26 cellular contexts compared by ENCODE assay signal in the genomic region with DNA sequence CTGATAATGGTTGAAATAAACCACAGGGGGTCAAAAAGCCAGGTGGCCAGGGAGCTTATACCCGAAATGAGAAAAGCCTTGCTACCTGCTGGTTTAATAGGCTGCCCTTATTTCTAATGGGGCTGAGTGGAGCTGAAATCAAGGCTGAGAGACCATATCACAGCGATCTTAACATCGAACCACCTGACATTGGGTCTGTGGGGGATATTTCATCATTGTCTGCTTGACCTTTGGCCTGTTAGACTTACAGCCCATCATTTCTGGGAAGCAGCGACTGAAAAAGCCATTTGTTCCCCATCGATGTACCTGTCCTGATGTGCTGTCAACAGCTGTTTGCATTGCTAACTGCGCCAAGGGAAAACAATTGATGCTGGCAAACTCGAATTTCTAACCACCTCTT.
DNase-seq lines count a peak whose midpoint lies in the region; ATAC-seq, FAIRE-seq and TF ChIP-seq lines count a peak whose summit lies in the region.
"Had no signal": no experiment of that assay in that cellular context is flagged by ENCODE, and none has a peak within 500 bp of the region (broad histone marks: within the 10 kb centered on the region; RNA-seq: fewer than 3 reads in every experiment).

No MANE protein-coding gene starts in this region.

- no peaks in the 10 kb centered on the region for H3K79me1 ChIP-seq in H1 (ENCODE audit: low read depth, low read length)

- H3K23ac ChIP-seq in H1 (ENCODE audit: insufficient read length): no peak overlapping the region

- H2AK5ac ChIP-seq in H1 (ENCODE audit: low read depth, low read length): no peak overlapping the region

- TF ChIP-seq EP300 in H1 (IDR thresholded peaks at IDR 0.05; ENCODE audit: borderline replicate concordance in 1 of 2, low read depth in 2 of 2, low read length in 2 of 2): no peak

- peak; percentile 36 for FAIRE-seq in H1 (lab: Jason Lieb, UNC)

- no peak overlapping the region for H2BK5ac ChIP-seq in H1 (ENCODE audit: low read depth, low read length)

- peak overlapping the region in 2 of 4 experiments; percentile 8 to 10; a peak in 1 of 8 replicates for H3K4me3 ChIP-seq in H1 (ENCODE audit: extremely low read depth in 1 of 4, insufficient read depth in 2 of 4, low read depth in 3 of 4, low read length in 4 of 4)
- H3K4me3 ChIP-seq: BLaER1, gastrocnemius medialis, hepatocyte had no signal

- H4K8ac ChIP-seq in H1 (ENCODE audit: extremely low read depth, insufficient read depth, low read length): no peak overlapping the region

- H2BK120ac ChIP-seq in H1 (replicated peaks; ENCODE audit: low read depth, low read length): no peak overlapping the region

- H4K20me1 ChIP-seq in H1 (replicated peaks in 1 of 2; ENCODE audit: control insufficient read depth in 1 of 2, insufficient read depth in 2 of 2, low read length in 2 of 2): no peaks in the 10 kb centered on the region
- H4K20me1 ChIP-seq: BLaER1 had no signal

- no peak overlapping the region for H3K18ac ChIP-seq in H1 (ENCODE audit: extremely low read depth, low read length)

- TF ChIP-seq RAD21 in H1 (IDR thresholded peaks at IDR 0.05 in 1 of 2, conservative IDR thresholded peaks at IDR 0.05 in 1 of 2; ENCODE audit: low read depth in 2 of 2, low read length in 2 of 2): no peak

- H2BK20ac ChIP-seq in H1 (ENCODE audit: low read length): no peak overlapping the region

- H3K79me2 ChIP-seq in H1 (ENCODE audit: control insufficient read depth in 1 of 2, insufficient read depth in 2 of 2, low read length in 2 of 2): no peaks in the 10 kb centered on the region
- H3K79me2 ChIP-seq: hepatocyte had no signal

- H3K56ac ChIP-seq in H1 (replicated peaks; ENCODE audit: insufficient read length, low read depth, low read length): no peak overlapping the region

- peak overlapping the region; percentile 29 to 53; a peak in 3 of 4 replicates for H3K4me2 ChIP-seq in H1 (ENCODE audit: insufficient read depth in 1 of 2, low read depth in 2 of 2, low read length in 2 of 2)
- H3K4me2 ChIP-seq: BLaER1, hepatocyte, SK-N-SH had no signal

- H3K4ac ChIP-seq in H1 (replicated peaks; ENCODE audit: insufficient read length, low read depth, low read length): no peak overlapping the region

- H3K27ac ChIP-seq in H1 (ENCODE audit: low read depth, low read length): no peak overlapping the region; the same call in 1 of the 2 replicates
- H3K27ac ChIP-seq: BLaER1, gastrocnemius medialis, hepatocyte, HL-60, neutrophil, RWPE1 had no signal

- H3K23me2 ChIP-seq in H1 (ENCODE audit: low read depth, low read length): no peaks in the 10 kb centered on the region

- intact Hi-C loops in left ventricle myocardium superior (cut with micrococcal nuclease): no loop called here

- DNase-seq in COR-L47 (lab: John Stamatoyannopoulos, UW) (peak; percentile 91), DMS79 treated with DMSO at 0.1 percent for 48 hours (lab: John Stamatoyannopoulos, UW) (peak; percentile 93), NCI-H146 treated with DMSO at 0.1 percent for 48 hours (lab: John Stamatoyannopoulos, UW; ENCODE audit: unreplicated experiment) (peak; percentile 97), H1 (ENCODE audit: low read depth in 1 of 2, low spot score in 2 of 2) (no peak), left ventricle myocardium superior (no peak)
- no peak for DNase-seq in activated CD8-positive, alpha-beta memory T cell treated with anti-CD3 and anti-CD28 coated beads, Interleukin-2, amount 50 U/mL, for 48 hours
- DNase-seq in activated naive CD4-positive, alpha-beta T cell treated with Interleukin-2 at 50 U/mL for 16 hours: no peak
- DNase-seq: activated CD4-positive, alpha-beta memory T cell treated with anti-CD3 and anti-CD28 coated beads, Interleukin-2, amount 10 ng/mL, durations not matched to agents 7 days and 5 days; activated CD4-positive, alpha-beta T cell treated with anti-CD3 and anti-CD28 coated beads for 1 hour; activated gamma-delta T cell; Caco-2; dermis blood vessel endothelial cell; gastrocnemius medialis; mesendoderm; NCI-H526 treated with DMSO at 0.1 percent for 48 hours; stimulated activated CD4-positive, alpha-beta T cell treated with anti-CD3 and anti-CD28 coated beads, Interleukin-15, amount 100 ng/mL, for 24 hours; stimulated activated naive CD4-positive, alpha-beta T cell; T-helper 17 cell had no signal

- no peak overlapping the region for H3K14ac ChIP-seq in H1 (ENCODE audit: insufficient read length)

- no peaks in the 10 kb centered on the region for H3K36me3 ChIP-seq in H1 (ENCODE audit: control insufficient read depth in 2 of 4, insufficient read depth in 4 of 4, low read length in 3 of 4)
- H3K36me3 ChIP-seq: BLaER1, gastrocnemius medialis, neutrophil had no signal

- 70% methylated on average over 7 of the region's 7 CpGs; no CpG with 5 or more reads in 1 of the 2 experiments for WGBS in H1 (ENCODE audit: extremely low coverage in 1 of 2, insufficient coverage in 1 of 2, insufficient read length in 1 of 2, insufficient replicate concordance in 2 of 2, low coverage in 1 of 2, low lambda C conversion rate in 2 of 2, missing lambda C conversion rate in 1 of 2), 2 experiments

- no peak overlapping the region for H4K91ac ChIP-seq in H1 (replicated peaks; ENCODE audit: insufficient read length, low read length)

- H2BK12ac ChIP-seq in H1 (ENCODE audit: low read depth, low read length): no peak overlapping the region

- TF ChIP-seq CTCF in H1 (IDR thresholded peaks at IDR 0.05; ENCODE audit: control extremely low read depth in 1 of 3, insufficient read depth in 1 of 3, low read depth in 1 of 3, low read length in 3 of 3): no peak

- H4K5ac ChIP-seq in H1 (ENCODE audit: insufficient read length, low read depth, low read length): no peak overlapping the region

- peaks cover 0 to 1% (median 0%) of the 10 kb centered on the region in 4 experiments; a peak in 1 of 7 replicates for H3K27me3 ChIP-seq in H1 (replicated peaks in 1 of 4; ENCODE audit: control insufficient read depth in 3 of 4, extremely low read depth in 1 of 4, insufficient read depth in 3 of 4, low read length in 3 of 4)
- H3K27me3 ChIP-seq: BLaER1, gastrocnemius medialis, hepatocyte, neutrophil had no signal

- no peak overlapping the region for H2AFZ ChIP-seq in H1 (ENCODE audit: low read length)
- H2AFZ ChIP-seq: hepatocyte had no signal

- TF ChIP-seq POLR2A in H1 (IDR thresholded peaks at IDR 0.05; ENCODE audit: control extremely low read depth in 1 of 2, low read depth in 2 of 2, low read length in 2 of 2): no peak

- POLR2A ChIA-PET in H1 (lab: Charles Lee; ENCODE audit: partially characterized antibody): no interaction called here

- H3K4me1 ChIP-seq in H1 (replicated peaks in 1 of 4; ENCODE audit: control insufficient read depth in 3 of 4, insufficient read depth in 4 of 4, low read length in 3 of 4): peaks cover 2 to 8% (median 5%) of the 10 kb centered on the region in 4 experiments; a peak in 4 of 7 replicates
- H3K4me1 ChIP-seq: BLaER1, Caco-2 had no signal

- H3K9ac ChIP-seq in H1 (replicated peaks in 1 of 4; ENCODE audit: extremely low read depth in 1 of 4, low read depth in 3 of 4, low read length in 3 of 4): no peak overlapping the region
- H3K9ac ChIP-seq: BLaER1, SK-N-SH had no signal

- CTCF ChIA-PET in H1 (lab: Charles Lee; ENCODE audit: partially characterized antibody): interaction anchor here (1.1 to 1.7 kb wide), 2 partner anchors 30 to 31 kb away, joined by 4 to 6 read pairs; no protein-coding TSS in a partner anchor

- no peak overlapping the region for H2BK15ac ChIP-seq in H1 (ENCODE audit: low read length)

- no peaks in the 10 kb centered on the region for H3K9me3 ChIP-seq in H1 (ENCODE audit: insufficient read depth in 2 of 2, low read depth in 1 of 2, low read length in 1 of 2)
- H3K9me3 ChIP-seq: BLaER1, Caco-2, gastrocnemius medialis, neutrophil, SK-N-SH had no signal

- ATAC-seq in left ventricle myocardium superior (no peak), GM19455 (IDR thresholded peaks at IDR 0.05; ENCODE audit: unreplicated experiment) (no peak)
- ATAC-seq: gastrocnemius medialis, left lobe of liver, T-helper 17 cell had no signal

TF ChIP-seq in H1, 55 proteins besides CTCF, POLR2A, EP300 and RAD21:
- no peak for TF ChIP-seq SIN3A (conservative IDR thresholded peaks at IDR 0.05 in 1 of 2, IDR thresholded peaks at IDR 0.05 in 1 of 2; ENCODE audit: low read depth in 1 of 2, low read length in 2 of 2)
- 0 out of 2 replicates have a peak, but pooled peaks have one; percentile 26 for TF ChIP-seq TCF12 (IDR thresholded peaks at IDR 0.05; ENCODE audit: low read depth, low read length)

Comparison
In these comparisons a context has a peak if more than half of its experiments do, and no peak if none do; other contexts are left out.
1. DNase-seq: peak in COR-L47 (single experiment), DMS79 treated with DMSO at 0.1 percent for 48 hours (single experiment) and NCI-H146 treated with DMSO at 0.1 percent for 48 hours (single experiment); none in H1 (0 of 2), left ventricle myocardium superior (single experiment), activated CD8-positive, alpha-beta memory T cell treated with anti-CD3 and anti-CD28 coated beads, Interleukin-2, amount 50 U/mL, for 48 hours (single experiment) and activated naive CD4-positive, alpha-beta T cell treated with Interleukin-2 at 50 U/mL for 16 hours (single experiment).